ENCODE assay signal across 17 cellular contexts in the genomic region with DNA sequence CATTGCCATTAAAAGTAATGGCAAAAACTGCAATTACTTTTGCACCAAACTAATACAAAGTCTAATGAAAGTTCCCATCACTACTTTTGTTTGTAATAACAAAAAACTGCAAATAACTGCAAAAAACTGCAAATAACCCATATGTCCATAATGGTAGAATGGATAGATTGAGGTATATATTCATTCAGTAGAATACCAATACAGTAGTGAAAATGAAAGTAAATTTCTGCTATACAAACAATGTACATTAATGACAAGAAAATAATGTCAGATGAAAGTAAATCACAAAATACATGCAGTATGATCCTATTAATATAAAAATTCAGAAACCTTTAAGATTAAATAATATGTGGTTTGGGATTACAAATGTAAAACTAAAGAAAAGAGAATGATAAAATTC. TPM values are rescaled to one million over a fixed set of nuclear protein-coding genes. Genes with fewer than 3 reads are reported as not detected.
DNase-seq lines count a peak whose midpoint lies in the region; ATAC-seq and TF ChIP-seq lines count a peak whose summit lies in the region.
"Had no signal": no experiment of that assay in that cellular context is flagged by ENCODE, and none has a peak within 500 bp of the region (broad histone marks: within the 10 kb centered on the region; RNA-seq: fewer than 3 reads in every experiment).

No MANE protein-coding gene starts in this region.

- intact Hi-C loops in natural killer cell (cut with micrococcal nuclease) = no loop called here

- ATAC-seq in natural killer cell (peak in 1 of 3 donors; percentile 34), HG03432 (IDR thresholded peaks at IDR 0.05; ENCODE audit: unreplicated experiment) (peak; percentile 50)
- no peak for ATAC-seq in natural killer cell treated with Interleukin-12 subunit alpha and Interleukin-12 subunit beta and Interleukin-15 and Interleukin-18, amount 100 ng/mL, for 72 hours
- ATAC-seq in activated naive CD8-positive, alpha-beta T cell treated with anti-CD3 and anti-CD28 coated beads, Interleukin-2, amount 50 U/mL, for 24 hours = no peak

- H3K9me3 ChIP-seq in endodermal cell (ENCODE audit: control insufficient read depth, low read length) = no peaks in the 10 kb centered on the region
- H3K9me3 ChIP-seq: ascending aorta had no signal

- H3K9me3 Mint-ChIP-seq in natural killer cell = no peaks in the 10 kb centered on the region
- H3K9me3 Mint-ChIP-seq in natural killer cell treated with Interleukin-12 subunit alpha and Interleukin-12 subunit beta and Interleukin-15 and Interleukin-18, amount 100 ng/mL, for 72 hours = no peaks in the 10 kb centered on the region
- H3K9me3 Mint-ChIP-seq in activated naive CD8-positive, alpha-beta T cell treated with anti-CD3 and anti-CD28 coated beads, Interleukin-2, amount 50 U/mL, for 24 hours = no peaks in the 10 kb centered on the region
- no peaks in the 10 kb centered on the region for H3K9me3 Mint-ChIP-seq in type B pancreatic cell
- no peaks in the 10 kb centered on the region for H3K9me3 Mint-ChIP-seq in endodermal cell
- H3K9me3 Mint-ChIP-seq: H9 had no signal

- TF ChIP-seq CTCF in natural killer cell (IDR thresholded peaks at IDR 0.05) (no peak), type B pancreatic cell (conservative IDR thresholded peaks at IDR 0.05) (no peak), endodermal cell (conservative IDR thresholded peaks at IDR 0.05) (no peak)

- H3K4me3 Mint-ChIP-seq in natural killer cell (peak overlapping the region; percentile 50), type B pancreatic cell (no peak overlapping the region), endodermal cell (no peak overlapping the region)
- H3K4me3 Mint-ChIP-seq in natural killer cell treated with Interleukin-12 subunit alpha and Interleukin-12 subunit beta and Interleukin-15 and Interleukin-18, amount 100 ng/mL, for 72 hours = no peak overlapping the region
- no peak overlapping the region for H3K4me3 Mint-ChIP-seq in activated naive CD8-positive, alpha-beta T cell treated with anti-CD3 and anti-CD28 coated beads, Interleukin-2, amount 50 U/mL, for 24 hours
- H3K4me3 Mint-ChIP-seq: H9 had no signal

- H3K36me3 Mint-ChIP-seq in natural killer cell (peaks cover 3% of the 10 kb centered on the region), type B pancreatic cell (peaks cover 3% of the 10 kb centered on the region), endodermal cell (ENCODE audit: low read depth) (peaks cover 12% of the 10 kb centered on the region)
- H3K36me3 Mint-ChIP-seq in natural killer cell treated with Interleukin-12 subunit alpha and Interleukin-12 subunit beta and Interleukin-15 and Interleukin-18, amount 100 ng/mL, for 72 hours = no peaks in the 10 kb centered on the region
- H3K36me3 Mint-ChIP-seq in activated naive CD8-positive, alpha-beta T cell treated with anti-CD3 and anti-CD28 coated beads, Interleukin-2, amount 50 U/mL, for 24 hours (ENCODE audit: low read depth) = peaks cover 19% of the 10 kb centered on the region

- H3K4me1 ChIP-seq in endodermal cell (ENCODE audit: control insufficient read depth, insufficient read depth, low read length) = no peaks in the 10 kb centered on the region
- H3K4me1 ChIP-seq: ascending aorta had no signal

- peaks cover 25% of the 10 kb centered on the region for H3K36me3 ChIP-seq in endodermal cell (ENCODE audit: control insufficient read depth, insufficient read depth, low read length)

- H3K27me3 ChIP-seq in endodermal cell (ENCODE audit: control insufficient read depth, insufficient read depth, low read length, poor library complexity, severe bottlenecking) = no peaks in the 10 kb centered on the region
- H3K27me3 ChIP-seq: ascending aorta, hepatocyte had no signal

- H3K4me1 Mint-ChIP-seq in natural killer cell (peaks cover 9 to 11% of the 10 kb centered on the region in 2 donors), type B pancreatic cell (ENCODE audit: unreplicated experiment) (no peaks in the 10 kb centered on the region), endodermal cell (no peaks in the 10 kb centered on the region)
- H3K4me1 Mint-ChIP-seq in natural killer cell treated with Interleukin-12 subunit alpha and Interleukin-12 subunit beta and Interleukin-15 and Interleukin-18, amount 100 ng/mL, for 72 hours (ENCODE audit: low read depth in 2 of 2) = peaks cover 0 to 9% of the 10 kb centered on the region in 2 donors
- peaks cover 31% of the 10 kb centered on the region for H3K4me1 Mint-ChIP-seq in activated naive CD8-positive, alpha-beta T cell treated with anti-CD3 and anti-CD28 coated beads, Interleukin-2, amount 50 U/mL, for 24 hours
- H3K4me1 Mint-ChIP-seq: H9 had no signal

- no peaks in the 10 kb centered on the region for H3K27me3 Mint-ChIP-seq in natural killer cell (ENCODE audit: low read depth in 2 of 2)
- no peaks in the 10 kb centered on the region for H3K27me3 Mint-ChIP-seq in natural killer cell treated with Interleukin-12 subunit alpha and Interleukin-12 subunit beta and Interleukin-15 and Interleukin-18, amount 100 ng/mL, for 72 hours
- H3K27me3 Mint-ChIP-seq in activated naive CD8-positive, alpha-beta T cell treated with anti-CD3 and anti-CD28 coated beads, Interleukin-2, amount 50 U/mL, for 24 hours = no peaks in the 10 kb centered on the region
- H3K27me3 Mint-ChIP-seq in type B pancreatic cell = no peaks in the 10 kb centered on the region
- H3K27me3 Mint-ChIP-seq in endodermal cell (ENCODE audit: insufficient read depth) = no peaks in the 10 kb centered on the region

- H3K4me3 ChIP-seq in endodermal cell (ENCODE audit: low read length) = no peak overlapping the region
- H3K4me3 ChIP-seq: ascending aorta, hepatocyte, skin epidermis had no signal

- H3K27ac ChIP-seq in endodermal cell (ENCODE audit: low read depth, low read length) = no peak overlapping the region
- H3K27ac ChIP-seq: ascending aorta, hepatocyte, skin epidermis had no signal

- no peak overlapping the region for H3K9ac ChIP-seq in endodermal cell (ENCODE audit: extremely low read depth, low read length, poor library complexity, severe bottlenecking)

- H3K27ac Mint-ChIP-seq in natural killer cell (peak overlapping the region; percentile 41 to 51), type B pancreatic cell (peak overlapping the region; percentile 46), endodermal cell (no peak overlapping the region)
- H3K27ac Mint-ChIP-seq in natural killer cell treated with Interleukin-12 subunit alpha and Interleukin-12 subunit beta and Interleukin-15 and Interleukin-18, amount 100 ng/mL, for 72 hours = peak overlapping the region in 1 of 2 donors; percentile 21
- peak overlapping the region; percentile 75 for H3K27ac Mint-ChIP-seq in activated naive CD8-positive, alpha-beta T cell treated with anti-CD3 and anti-CD28 coated beads, Interleukin-2, amount 50 U/mL, for 24 hours
- H3K27ac Mint-ChIP-seq: H9 had no signal

- DNase-seq in natural killer cell (no peak), type B pancreatic cell (ENCODE audit: extremely low spot score, unreplicated experiment) (no peak), endodermal cell (no peak), NK-92 (lab: John Stamatoyannopoulos, UW; ENCODE audit: unreplicated experiment) (no peak), DMS53 (lab: John Stamatoyannopoulos, UW) (no peak)
- no peak for DNase-seq in natural killer cell treated with Interleukin-12 subunit alpha and Interleukin-12 subunit beta and Interleukin-15 and Interleukin-18, amount 100 ng/mL, for 72 hours (ENCODE audit: low spot score)
- DNase-seq in activated naive CD8-positive, alpha-beta T cell treated with anti-CD3 and anti-CD28 coated beads, Interleukin-2, amount 50 U/mL, for 24 hours = no peak
- DNase-seq: activated CD4-positive, alpha-beta T cell treated with anti-CD3 and anti-CD28 coated beads, Interleukin-2, amount 50 U/mL, for 4 hours; H9; islet precursor cell; NCI-H1092 treated with DMSO at 0.1 percent for 48 hours; NCI-H748 treated with DMSO at 0.1 percent for 48 hours; stimulated activated CD4-positive, alpha-beta T cell treated with anti-CD3 and anti-CD28 coated beads, Interleukin-2, amount 100 ng/mL, for 48 hours had no signal

RNA-seq across cellular contexts. Expression of a gene that starts 41.3 kb away (rescaled TPM):
- total RNA-seq in natural killer cell (10 to 100 TPM; 18.7 to 24.4 (median 19.9) TPM), type B pancreatic cell (ENCODE audit: low replicate concordance) (6.7 and 16.8 TPM in 2 replicates), endodermal cell (10 to 100 TPM; 28.0 to 37.4 TPM)
- 10 to 100 TPM; 17.3 to 24.5 TPM for total RNA-seq in natural killer cell treated with Interleukin-12 subunit alpha and Interleukin-12 subunit beta and Interleukin-15 and Interleukin-18, amount 100 ng/mL, for 72 hours
- 14.7 TPM for polyA plus RNA-seq in endodermal cell (2013, experiment 1 of 2)
- polyA plus RNA-seq in endodermal cell (2013, experiment 2 of 2) = 17.8 TPM

RNA-seq across cellular contexts. Expression of a gene that starts 54.0 kb away (rescaled TPM):
- total RNA-seq in natural killer cell = 10 to 100 TPM; 16.3 to 25.8 (median 20.9) TPM
- 10 to 100 TPM; 22.1 to 26.1 TPM for total RNA-seq in natural killer cell treated with Interleukin-12 subunit alpha and Interleukin-12 subunit beta and Interleukin-15 and Interleukin-18, amount 100 ng/mL, for 72 hours
- 25.6 and 29.0 TPM in 2 replicates for total RNA-seq in type B pancreatic cell (ENCODE audit: low replicate concordance)
- total RNA-seq in endodermal cell = 10 to 100 TPM; 26.5 to 26.9 TPM
- polyA plus RNA-seq in endodermal cell (2013, experiment 1 of 2) = 31.5 TPM
- polyA plus RNA-seq in endodermal cell (2013, experiment 2 of 2) = 28.5 TPM
